Comparison of ENCODE assay signal across 24 cellular contexts in genomic region chr17:17201271-17201670, GRCh38. TPM values are rescaled to one million over a fixed set of nuclear protein-coding genes. Genes with fewer than 3 reads are reported as not detected.
DNase-seq lines count a peak whose midpoint lies in the region; ATAC-seq and TF ChIP-seq lines count a peak whose summit lies in the region.
"Had no signal": no experiment of that assay in that cellular context is flagged by ENCODE, and none has a peak within 500 bp of the region (broad histone marks: within the 10 kb centered on the region; RNA-seq: fewer than 3 reads in every experiment).

No MANE protein-coding gene starts in this region.

- H3K27me3 ChIP-seq in left ventricle myocardium inferior (ENCODE audit: low read depth) (no peaks in the 10 kb centered on the region), esophagus muscularis mucosa (no peaks in the 10 kb centered on the region), rectal smooth muscle tissue (ENCODE audit: control insufficient read depth, insufficient read depth, low read length) (no peaks in the 10 kb centered on the region)
- H3K27me3 ChIP-seq: foreskin keratinocyte, tibial artery had no signal

- H3K36me3 ChIP-seq in left ventricle myocardium inferior (no peaks in the 10 kb centered on the region), esophagus muscularis mucosa (peaks cover 0 to 9% (median 4%) of the 10 kb centered on the region in 4 donors), rectal smooth muscle tissue (ENCODE audit: control insufficient read depth, insufficient read depth, low read length) (no peaks in the 10 kb centered on the region)

- no peaks in the 10 kb centered on the region for H3K9me3 ChIP-seq in left ventricle myocardium inferior (replicated peaks)
- H3K9me3 ChIP-seq in esophagus muscularis mucosa, result no peaks in the 10 kb centered on the region
- H3K9me3 ChIP-seq: psoas muscle, tibial artery had no signal

- DNase-seq in left ventricle myocardium inferior (no peak), left ventricle myocardium superior (no peak), esophagus muscularis mucosa (ENCODE audit: extremely low spot score) (no peak), middle frontal gyrus (ENCODE audit: extremely low spot score, low spot score) (no peak), NOMO-1 treated with dmso at 0.1 percent for 144 hours (lab: John Stamatoyannopoulos, UW; ENCODE audit: unreplicated experiment) (no peak)
- DNase-seq: activated naive CD4-positive, alpha-beta T cell treated with anti-CD3 and anti-CD28 coated beads, Interleukin-2, amount 10 ng/mL, durations not matched to agents 7 days and 5 days; anterior cingulate cortex; DND-41; effector memory CD4-positive, alpha-beta T cell; erythroblast; foreskin keratinocyte; MM.1S; NCI-H1417; NCI-H2081; NCI-H345; psoas muscle; stimulated activated naive CD8-positive, alpha-beta T cell treated with anti-CD3 and anti-CD28 coated beads, Interleukin-15, Interleukin-2, amounts not matched to agents 100 U/mL and 50 U/mL, for 24 hours; tibial artery had no signal

- no peak for TF ChIP-seq EP300 in esophagus muscularis mucosa (IDR thresholded peaks at IDR 0.05)

- TF ChIP-seq CTCF in left ventricle myocardium inferior (IDR thresholded peaks at IDR 0.05; ENCODE audit: borderline replicate concordance), result no peak
- no peak for TF ChIP-seq CTCF in esophagus muscularis mucosa (IDR thresholded peaks at IDR 0.05)

- no peak for TF ChIP-seq POLR2A in esophagus muscularis mucosa (IDR thresholded peaks at IDR 0.05; ENCODE audit: low read depth)

- intact Hi-C loops in left ventricle myocardium inferior (cut with micrococcal nuclease), result no loop called here
- intact Hi-C loops in left ventricle myocardium superior (cut with micrococcal nuclease), result no loop called here
- intact Hi-C loops in esophagus muscularis mucosa (cut with DNase I), result no loop called here

- H3K4me3 ChIP-seq in left ventricle myocardium inferior (no peak overlapping the region), esophagus muscularis mucosa (no peak overlapping the region), rectal smooth muscle tissue (ENCODE audit: low read length) (no peak overlapping the region)
- H3K4me3 ChIP-seq: coronary artery, K562, psoas muscle, tibial artery had no signal

- no peak for ATAC-seq in left ventricle myocardium superior
- no peak for ATAC-seq in HG03025 (IDR thresholded peaks at IDR 0.05; ENCODE audit: low FRiP score, unreplicated experiment)
- ATAC-seq: foreskin keratinocyte; HCT116; K562; psoas muscle; stimulated activated naive CD8-positive, alpha-beta T cell treated with anti-CD3 and anti-CD28 coated beads, Interleukin-15, Interleukin-2, amounts not matched to agents 100 U/mL and 50 U/mL, for 24 hours had no signal

- H3K9ac ChIP-seq in rectal smooth muscle tissue (ENCODE audit: low read length), result no peak overlapping the region

- WGBS in esophagus muscularis mucosa, result 70% methylated on average over 10 of the region's 10 CpGs

- H3K4me1 ChIP-seq in left ventricle myocardium inferior, result peaks cover 63% of the 10 kb centered on the region
- H3K4me1 ChIP-seq in esophagus muscularis mucosa, result peaks cover 52 to 72% (median 70%) of the 10 kb centered on the region in 4 donors
- H3K4me1 ChIP-seq in rectal smooth muscle tissue (ENCODE audit: control insufficient read depth, insufficient read depth, low read length), result peaks cover 42% of the 10 kb centered on the region
- H3K4me1 ChIP-seq: foreskin keratinocyte had no signal

- H3K27ac ChIP-seq in left ventricle myocardium inferior (replicated peaks) (peak overlapping the region; percentile 87), esophagus muscularis mucosa (replicated peaks in 1 of 4) (peak overlapping the region; percentile 92 to 96 (median 94)), rectal smooth muscle tissue (ENCODE audit: low read depth, low read length) (peak overlapping the region; percentile 78)
- H3K27ac ChIP-seq: foreskin keratinocyte, psoas muscle, tibial artery had no signal

RNA-seq across cellular contexts. Expression of gene PLD6, which starts 4.9 kb away (rescaled TPM):
- total RNA-seq in left ventricle myocardium inferior (7.3 TPM), left ventricle myocardium superior (11.5 TPM), esophagus muscularis mucosa (10 to 100 TPM in 1 of 4 donors, 1 to 10 TPM in 3; 3.1 to 13.7 (median 6.9) TPM)
- total RNA-seq: HT1080 had no signal

RNA-seq across cellular contexts. Expression of gene FLCN, which starts 35.7 kb away (rescaled TPM):
- 46.6 TPM for total RNA-seq in left ventricle myocardium inferior
- 63.3 TPM for total RNA-seq in left ventricle myocardium superior
- 10 to 100 TPM; 21.5 to 64.7 (median 45.5) TPM for total RNA-seq in esophagus muscularis mucosa
